In the genomic region with DNA sequence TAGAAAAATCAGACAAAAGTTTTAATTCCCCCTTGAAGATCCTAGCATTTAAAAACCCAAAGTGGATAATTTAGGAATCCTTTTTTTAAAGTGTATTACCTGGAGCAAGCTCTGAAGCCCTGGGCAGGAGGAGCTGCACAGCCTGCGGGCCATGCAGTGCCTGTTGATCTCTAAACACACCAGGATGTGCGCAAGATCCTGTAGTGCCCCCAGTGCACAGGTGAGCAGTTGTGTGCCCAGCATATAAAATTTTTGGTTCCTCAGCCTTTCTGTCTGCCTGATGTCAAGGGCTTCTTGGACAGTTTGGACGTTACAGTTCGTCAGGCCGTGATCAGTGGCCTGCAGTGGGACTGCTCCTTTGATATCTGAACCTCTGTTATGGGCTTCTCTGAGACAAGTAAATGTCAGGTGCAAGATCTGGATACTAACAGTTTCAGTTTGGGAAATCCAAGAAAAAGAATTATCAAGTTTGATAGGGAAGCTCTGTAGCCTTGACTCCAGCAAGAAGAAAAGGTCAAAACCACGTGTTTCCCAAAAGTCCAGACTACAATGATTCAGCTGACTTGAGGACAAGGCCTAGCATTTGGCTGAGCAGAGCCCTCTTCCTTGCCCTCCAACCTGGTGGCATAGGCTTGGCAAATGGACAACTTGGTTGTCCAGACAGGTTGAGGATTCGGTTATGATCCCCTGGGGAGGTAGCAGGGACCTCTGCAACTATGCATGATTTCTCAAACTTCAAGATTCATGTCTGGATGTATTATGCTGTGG, we compare ENCODE assay signal across 8 cellular contexts. TPM values are rescaled to one million over a fixed set of nuclear protein-coding genes. Genes with fewer than 3 reads are reported as not detected.
A peak's percentile ranks its signal among the peaks of the same experiment; 100 is the strongest.
DNase-seq lines count a peak whose midpoint lies in the region; ATAC-seq and TF ChIP-seq lines count a peak whose summit lies in the region.

No MANE protein-coding gene starts in this region.

- H3K4me1 ChIP-seq in naive thymus-derived CD4-positive, alpha-beta T cell (ENCODE audit: control insufficient read depth in 2 of 2, insufficient read depth in 2 of 2, low read length in 2 of 2) = peaks cover 27 to 32% of the 10 kb centered on the region in 2 donors

- no peaks in the 10 kb centered on the region for H3K27me3 ChIP-seq in WERI-Rb-1 (ENCODE audit: insufficient read depth, low read depth, severe bottlenecking)
- H3K27me3 ChIP-seq in naive thymus-derived CD4-positive, alpha-beta T cell (ENCODE audit: control insufficient read depth in 2 of 2, insufficient read depth in 2 of 2, low read length in 2 of 2) = no peaks in the 10 kb centered on the region

- peak overlapping the region; percentile 98 for H3K4me3 Mint-ChIP-seq in endothelial cell (ENCODE audit: unreplicated experiment)
- H3K4me3 Mint-ChIP-seq in naive thymus-derived CD4-positive, alpha-beta T cell = peak overlapping the region; percentile 87 to 99 (median 97)

- CTCF ChIA-PET in naive thymus-derived CD4-positive, alpha-beta T cell (lab: Charles Lee) = no interaction called here

- POLR2A ChIA-PET in naive thymus-derived CD4-positive, alpha-beta T cell (lab: Charles Lee) = interaction anchor here (1.3 to 1.6 kb wide), 2 partner anchors 9 to 1545 kb away, joined by 3 to 4 read pairs; no protein-coding TSS in a partner anchor

- peaks cover 27% of the 10 kb centered on the region for H3K36me3 Mint-ChIP-seq in endothelial cell (ENCODE audit: low read depth, unreplicated experiment)
- H3K36me3 Mint-ChIP-seq in naive thymus-derived CD4-positive, alpha-beta T cell = peaks cover 13 to 44% (median 39%) of the 10 kb centered on the region in 5 donors

- H3K27ac ChIP-seq in WERI-Rb-1 = peak overlapping the region; percentile 96
- peak overlapping the region; percentile 94 for H3K27ac ChIP-seq in naive thymus-derived CD4-positive, alpha-beta T cell (ENCODE audit: low read depth, low read length)

- TF ChIP-seq CTCF in WERI-Rb-1 (IDR thresholded peaks at IDR 0.05; ENCODE audit: low read depth, low read length) (no peak), endothelial cell (IDR thresholded peaks at IDR 0.05; ENCODE audit: unreplicated experiment) (no peak)

- H3K27me3 Mint-ChIP-seq in endothelial cell (ENCODE audit: unreplicated experiment) = peaks cover 18% of the 10 kb centered on the region
- H3K27me3 Mint-ChIP-seq in naive thymus-derived CD4-positive, alpha-beta T cell = no peaks in the 10 kb centered on the region

- intact Hi-C loops in naive thymus-derived CD4-positive, alpha-beta T cell (cut with micrococcal nuclease) = loop anchor here (5.0 kb wide), 4 partner anchors 939 to 1809 kb away; a partner anchor contains a TSS

- peak; percentile 38 for ATAC-seq in HG03354 (IDR thresholded peaks at IDR 0.05; ENCODE audit: poor library complexity, severe bottlenecking, unreplicated experiment)
- peak; percentile 30 for ATAC-seq in naive thymus-derived CD4-positive, alpha-beta T cell
- no peak for ATAC-seq in HG02870 (IDR thresholded peaks at IDR 0.05; ENCODE audit: unreplicated experiment)

- H3K4me1 Mint-ChIP-seq in endothelial cell (ENCODE audit: unreplicated experiment) = peaks cover 41% of the 10 kb centered on the region
- peaks cover 39 to 65% (median 61%) of the 10 kb centered on the region in 7 donors for H3K4me1 Mint-ChIP-seq in naive thymus-derived CD4-positive, alpha-beta T cell

- peaks cover 42% of the 10 kb centered on the region for H3K36me3 ChIP-seq in WERI-Rb-1
- peaks cover 0 to 27% (median 0%) of the 10 kb centered on the region in 3 experiments for H3K36me3 ChIP-seq in naive thymus-derived CD4-positive, alpha-beta T cell (ENCODE audit: control insufficient read depth in 2 of 3, insufficient read depth in 3 of 3, low read length in 3 of 3)

- peak overlapping the region; percentile 51 for H3K4me3 ChIP-seq in WERI-Rb-1 (ENCODE audit: low read depth, low read length)
- H3K4me3 ChIP-seq in naive thymus-derived CD4-positive, alpha-beta T cell (ENCODE audit: low read length) = peak overlapping the region; percentile 85

- H3K9me3 Mint-ChIP-seq in endothelial cell (ENCODE audit: unreplicated experiment) = no peaks in the 10 kb centered on the region
- H3K9me3 Mint-ChIP-seq in naive thymus-derived CD4-positive, alpha-beta T cell = peaks cover 0 to 24% (median 2%) of the 10 kb centered on the region in 11 donors

- H3K27ac Mint-ChIP-seq in endothelial cell (ENCODE audit: unreplicated experiment) = peak overlapping the region; percentile 100
- H3K27ac Mint-ChIP-seq in naive thymus-derived CD4-positive, alpha-beta T cell = peak overlapping the region; percentile 96 to 100 (median 99)

- peak; percentile 20 for DNase-seq in NCI-H2227 (lab: John Stamatoyannopoulos, UW; ENCODE audit: unreplicated experiment)
- DNase-seq in NCI-H2227 treated with DMSO at 0.1 percent for 48 hours (lab: John Stamatoyannopoulos, UW) = no peak
- DNase-seq in WERI-Rb-1 = no peak
- DNase-seq in endothelial cell (ENCODE audit: low spot score) = no peak
- DNase-seq in naive thymus-derived CD4-positive, alpha-beta T cell = peak in 8 of 9 donors; percentile 12 to 66 (median 50)
- no peak for DNase-seq in A172 (ENCODE audit: low spot score)

- H3K9me3 ChIP-seq in WERI-Rb-1 (ENCODE audit: severe bottlenecking) = no peaks in the 10 kb centered on the region
- no peaks in the 10 kb centered on the region for H3K9me3 ChIP-seq in naive thymus-derived CD4-positive, alpha-beta T cell (ENCODE audit: control insufficient read depth in 2 of 3, low read length in 3 of 3)

RNA-seq across cellular contexts. Expression of a gene that starts 1.0 kb away (rescaled TPM):
- 48.4 TPM for total RNA-seq in endothelial cell (ENCODE audit: unreplicated experiment)
- 10 to 100 TPM; 25.6 to 51.6 (median 46.9) TPM for total RNA-seq in naive thymus-derived CD4-positive, alpha-beta T cell
- 10 to 100 TPM; 43.9 to 50.0 TPM for polyA plus RNA-seq in naive thymus-derived CD4-positive, alpha-beta T cell
- total RNA-seq in A172 (2014; rRNA removed; shearing (Covaris generic)) = 18.4 and 19.3 TPM in 2 replicates

Comparison
In these comparisons a context has a peak if more than half of its experiments do, and no peak if none do; other contexts are left out.
1. DNase-seq: peak in NCI-H2227 (single experiment) and naive thymus-derived CD4-positive, alpha-beta T cell (8 of 9); none in NCI-H2227 treated with DMSO at 0.1 percent for 48 hours (single experiment), WERI-Rb-1 (single experiment), endothelial cell (single experiment) and A172 (single experiment).